ENCODE assay signal across 9 cellular contexts in genomic region chrX:107677909-107678308, GRCh38. TPM values are rescaled to one million over a fixed set of nuclear protein-coding genes. Genes with fewer than 3 reads are reported as not detected.
DNase-seq lines count a peak whose midpoint lies in the region; ATAC-seq and TF ChIP-seq lines count a peak whose summit lies in the region.
"Had no signal": no experiment of that assay in that cellular context is flagged by ENCODE, and none has a peak within 500 bp of the region (broad histone marks: within the 10 kb centered on the region; RNA-seq: fewer than 3 reads in every experiment).

No MANE protein-coding gene starts in this region.

- no peaks in the 10 kb centered on the region for H3K27me3 Mint-ChIP-seq in activated naive CD4-positive, alpha-beta T cell treated with anti-CD3 and anti-CD28 coated beads, Interleukin-2, amount 50 U/mL, for 24 hours
- no peaks in the 10 kb centered on the region for H3K27me3 Mint-ChIP-seq in stimulated activated memory B cell treated with anti-CD40 and anti-IgM and Interleukin-4, amounts not matched to agents 10 μg/mL and 1 μg/mL and 100 μg/mL, for 72 hours

- H3K4me2 ChIP-seq in HCT116 (ENCODE audit: low read length), result peak overlapping the region; percentile 87

- ATAC-seq in HCT116 (no peak), HG02759 (IDR thresholded peaks at IDR 0.05; ENCODE audit: unreplicated experiment) (no peak)
- ATAC-seq in stimulated activated memory B cell treated with anti-CD40 and anti-IgM and Interleukin-4, amounts not matched to agents 10 μg/mL and 1 μg/mL and 100 μg/mL, for 72 hours, result no peak

- RAD21 ChIA-PET in HCT116 (lab: Charles Lee; ENCODE audit: low non-redundant PET in 1 of 2, low total read pairs in 2 of 2, uncharacterized antibody in 2 of 2, unreplicated experiment in 2 of 2), result interaction anchor here in 1 of 2 experiments (1.0 kb wide), 1 partner anchor 99 kb away, joined by 3 read pairs; the partner anchor contains the start of gene NCBP2L

- no peak for DNase-seq in HCT116 (ENCODE audit: low read depth, low spot score)
- DNase-seq in right atrium auricular region (ENCODE audit: low spot score), result no peak
- no peak for DNase-seq in SJCRH30
- DNase-seq in hippocampal formation (lab: John Stamatoyannopoulos, UW), result no peak
- no peak for DNase-seq in DMS53 (lab: John Stamatoyannopoulos, UW)
- DNase-seq: SIG-M5 had no signal

- TF ChIP-seq CTCF in HCT116 (IDR thresholded peaks at IDR 0.05 in 2 of 3, conservative IDR thresholded peaks at IDR 0.05 in 1 of 3; ENCODE audit: borderline replicate concordance in 1 of 3, insufficient read depth in 1 of 3, low read depth in 2 of 3, low read length in 2 of 3), result no peak
- no peak for TF ChIP-seq CTCF in right atrium auricular region (IDR thresholded peaks at IDR 0.05)

- H3K36me3 ChIP-seq in HCT116 (ENCODE audit: control insufficient read depth in 1 of 2, insufficient read depth in 2 of 2, low read length in 2 of 2) (no peaks in the 10 kb centered on the region), right atrium auricular region (no peaks in the 10 kb centered on the region), SJCRH30 (no peaks in the 10 kb centered on the region)

- no TSS peak for BruUV-seq in HCT116 (replicated peaks; lab: Mats Ljungman, UMichigan)

- H3K9me3 ChIP-seq in HCT116 (ENCODE audit: control insufficient read depth in 1 of 2, insufficient read depth in 1 of 2, low read depth in 1 of 2, low read length in 2 of 2) (no peaks in the 10 kb centered on the region), right atrium auricular region (no peaks in the 10 kb centered on the region), SJCRH30 (replicated peaks) (no peaks in the 10 kb centered on the region)

- H2AFZ ChIP-seq in HCT116 (ENCODE audit: low read depth, low read length, poor library complexity, severe bottlenecking), result no peak overlapping the region

- H3K27ac ChIP-seq in HCT116 (ENCODE audit: low read depth, low read length) (peak overlapping the region; percentile 78), right atrium auricular region (peak overlapping the region; percentile 81 to 86), SJCRH30 (no peak overlapping the region)

- peaks cover 31 to 54% of the 10 kb centered on the region in 2 experiments for H3K4me1 ChIP-seq in HCT116 (ENCODE audit: control insufficient read depth in 1 of 2, insufficient read depth in 2 of 2, low read length in 2 of 2)
- peaks cover 0 to 55% of the 10 kb centered on the region in 2 donors for H3K4me1 ChIP-seq in right atrium auricular region
- H3K4me1 ChIP-seq in SJCRH30, result peaks cover 10% of the 10 kb centered on the region

- POLR2A ChIA-PET in HCT116 (lab: Charles Lee), result interaction anchor here (2.4 kb wide), 1 partner anchor 39 kb away, joined by 9 read pairs; no protein-coding TSS in a partner anchor

- intact Hi-C loops in HCT116 (cut with micrococcal nuclease), result no loop called here

- TF ChIP-seq POLR2A in HCT116 (IDR thresholded peaks at IDR 0.05; ENCODE audit: borderline replicate concordance, extremely low read depth, insufficient read depth, insufficient read length), result no peak

- H3K27me3 ChIP-seq in HCT116 (ENCODE audit: insufficient read depth, low read length), result no peaks in the 10 kb centered on the region
- H3K27me3 ChIP-seq in right atrium auricular region, result no peaks in the 10 kb centered on the region
- no peaks in the 10 kb centered on the region for H3K27me3 ChIP-seq in SJCRH30

- H3K4me3 Mint-ChIP-seq in activated naive CD4-positive, alpha-beta T cell treated with anti-CD3 and anti-CD28 coated beads, Interleukin-2, amount 50 U/mL, for 24 hours, result peak overlapping the region; percentile 91
- no peak overlapping the region for H3K4me3 Mint-ChIP-seq in stimulated activated memory B cell treated with anti-CD40 and anti-IgM and Interleukin-4, amounts not matched to agents 10 μg/mL and 1 μg/mL and 100 μg/mL, for 72 hours

- H3K36me3 Mint-ChIP-seq in activated naive CD4-positive, alpha-beta T cell treated with anti-CD3 and anti-CD28 coated beads, Interleukin-2, amount 50 U/mL, for 24 hours, result no peaks in the 10 kb centered on the region
- H3K36me3 Mint-ChIP-seq in stimulated activated memory B cell treated with anti-CD40 and anti-IgM and Interleukin-4, amounts not matched to agents 10 μg/mL and 1 μg/mL and 100 μg/mL, for 72 hours, result no peaks in the 10 kb centered on the region

- peaks cover 65% of the 10 kb centered on the region for H3K4me1 Mint-ChIP-seq in activated naive CD4-positive, alpha-beta T cell treated with anti-CD3 and anti-CD28 coated beads, Interleukin-2, amount 50 U/mL, for 24 hours
- peaks cover 67% of the 10 kb centered on the region for H3K4me1 Mint-ChIP-seq in stimulated activated memory B cell treated with anti-CD40 and anti-IgM and Interleukin-4, amounts not matched to agents 10 μg/mL and 1 μg/mL and 100 μg/mL, for 72 hours

- no peaks in the 10 kb centered on the region for H4K20me1 ChIP-seq in HCT116 (ENCODE audit: insufficient read depth)

- peak overlapping the region; percentile 98 for H3K27ac Mint-ChIP-seq in activated naive CD4-positive, alpha-beta T cell treated with anti-CD3 and anti-CD28 coated beads, Interleukin-2, amount 50 U/mL, for 24 hours
- peak overlapping the region; percentile 97 for H3K27ac Mint-ChIP-seq in stimulated activated memory B cell treated with anti-CD40 and anti-IgM and Interleukin-4, amounts not matched to agents 10 μg/mL and 1 μg/mL and 100 μg/mL, for 72 hours

- no peak for TF ChIP-seq RAD21 in HCT116 (IDR thresholded peaks at IDR 0.05; ENCODE audit: low read depth)

- CTCF ChIA-PET in HCT116 (lab: Charles Lee), result interaction anchor here (1.9 kb wide), 1 partner anchor 100 kb away, joined by 4 read pairs; the partner anchor contains the start of gene NCBP2L

- H3K4me3 ChIP-seq in HCT116 (replicated peaks in 1 of 2; ENCODE audit: low read depth in 1 of 2, low read length in 2 of 2), result no peak overlapping the region
- H3K4me3 ChIP-seq in right atrium auricular region, result no peak overlapping the region
- H3K4me3 ChIP-seq in SJCRH30, result no peak overlapping the region

- H3K9me3 Mint-ChIP-seq in activated naive CD4-positive, alpha-beta T cell treated with anti-CD3 and anti-CD28 coated beads, Interleukin-2, amount 50 U/mL, for 24 hours, result no peaks in the 10 kb centered on the region
- H3K9me3 Mint-ChIP-seq in stimulated activated memory B cell treated with anti-CD40 and anti-IgM and Interleukin-4, amounts not matched to agents 10 μg/mL and 1 μg/mL and 100 μg/mL, for 72 hours, result no peaks in the 10 kb centered on the region

- no peak overlapping the region for H3K9ac ChIP-seq in HCT116 (ENCODE audit: low read length)

- no peaks in the 10 kb centered on the region for H3K79me2 ChIP-seq in HCT116 (ENCODE audit: insufficient read depth, low read length)

- H3K9me2 ChIP-seq in HCT116 (ENCODE audit: insufficient read depth), result no peaks in the 10 kb centered on the region

TF ChIP-seq in HCT116, 20 proteins besides CTCF, POLR2A, EP300 and RAD21:
- TF ChIP-seq ELF1 (IDR thresholded peaks at IDR 0.05; ENCODE audit: borderline replicate concordance, low read depth) (no peak), EZH2 (IDR thresholded peaks at IDR 0.05) (no peak), ZFX (IDR thresholded peaks at IDR 0.05) (no peak), CEBPB (IDR thresholded peaks at IDR 0.05; ENCODE audit: low read depth) (no peak), CBX3 (IDR thresholded peaks at IDR 0.05; ENCODE audit: low read depth) (no peak), FOSL1 (IDR thresholded peaks at IDR 0.05; ENCODE audit: low read depth) (no peak), REST (IDR thresholded peaks at IDR 0.05; ENCODE audit: low read depth) (no peak), YY1 (IDR thresholded peaks at IDR 0.05; ENCODE audit: extremely low read depth, insufficient replicate concordance, low read depth, low read length) (no peak), SIN3A (IDR thresholded peaks at IDR 0.05; ENCODE audit: low read depth) (no peak), JUND (IDR thresholded peaks at IDR 0.05) (no peak)
- TF ChIP-seq, protein P1, sequence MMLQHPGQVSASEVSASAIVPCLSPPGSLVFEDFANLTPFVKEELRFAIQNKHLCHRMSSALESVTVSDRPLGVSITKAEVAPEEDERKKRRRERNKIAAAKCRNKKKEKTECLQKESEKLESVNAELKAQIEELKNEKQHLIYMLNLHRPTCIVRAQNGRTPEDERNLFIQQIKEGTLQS (IDR thresholded peaks at IDR 0.05), result no peak
TF ChIP-seq in HCT116: peak in this region for 0.

RNA-seq across cellular contexts. Expression of gene PRPS1, which starts 49.6 kb away (rescaled TPM):
- total RNA-seq in HCT116 (2021; ENCODE audit: unreplicated experiment) (62.6 TPM), right atrium auricular region (10 to 100 TPM; 19.0 to 23.8 TPM)
- polyA plus RNA-seq in HCT116 (2012), result 35.0 and 42.7 TPM in 2 replicates
- total RNA-seq in SJCRH30 (2014; rRNA removed; shearing (Covaris generic)), result 68.5 and 69.7 TPM in 2 replicates
